13 cellular contexts compared by ENCODE assay signal in genomic region chr5:165138261-165138660, GRCh38.
"Had no signal": no experiment of that assay in that cellular context is flagged by ENCODE, and none has a peak within 500 bp of the region (broad histone marks: within the 10 kb centered on the region; RNA-seq: fewer than 3 reads in every experiment).

No MANE protein-coding gene starts in this region.

- H3K4me3 ChIP-seq: psoas muscle, sigmoid colon, upper lobe of right lung had no signal

- H3K36me3 ChIP-seq: sigmoid colon, upper lobe of right lung had no signal

- H3K9me3 ChIP-seq: psoas muscle, sigmoid colon, upper lobe of right lung had no signal

- DNase-seq: activated CD4-positive, alpha-beta T cell treated with anti-CD3 and anti-CD28 coated beads, Interleukin-2, amount 50 U/mL, for 4 hours; activated CD4-positive, CD25-positive, alpha-beta regulatory T cell treated with anti-CD3 and anti-CD28 coated beads, Interleukin-2, amount 50 U/mL, for 72 hours; activated gamma-delta T cell; activated naive CD8-positive, alpha-beta T cell treated with anti-CD3 and anti-CD28 coated beads for 36 hours; activated T-cell treated with anti-CD3 and anti-CD28 coated beads, Interleukin-2, amount 50 U/mL, for 4 hours; effector CD8-positive, alpha-beta T cell; islet precursor cell; mammary epithelial cell; psoas muscle; sigmoid colon; stimulated activated CD4-positive, alpha-beta T cell treated with anti-CD3 and anti-CD28 coated beads, Interleukin-2, amount 100 ng/mL, for 48 hours; stimulated activated naive CD8-positive, alpha-beta T cell treated with anti-CD3 and anti-CD28 coated beads, Interleukin-15, Interleukin-2, amounts not matched to agents 100 U/mL and 50 U/mL, for 24 hours; upper lobe of right lung had no signal

- H3K27ac ChIP-seq: psoas muscle, upper lobe of right lung had no signal

- H3K27me3 ChIP-seq: sigmoid colon, upper lobe of right lung had no signal

- H3K4me1 ChIP-seq: psoas muscle, upper lobe of right lung had no signal
